Comparison of ENCODE assay signal across 1 cellular context in the genomic region with DNA sequence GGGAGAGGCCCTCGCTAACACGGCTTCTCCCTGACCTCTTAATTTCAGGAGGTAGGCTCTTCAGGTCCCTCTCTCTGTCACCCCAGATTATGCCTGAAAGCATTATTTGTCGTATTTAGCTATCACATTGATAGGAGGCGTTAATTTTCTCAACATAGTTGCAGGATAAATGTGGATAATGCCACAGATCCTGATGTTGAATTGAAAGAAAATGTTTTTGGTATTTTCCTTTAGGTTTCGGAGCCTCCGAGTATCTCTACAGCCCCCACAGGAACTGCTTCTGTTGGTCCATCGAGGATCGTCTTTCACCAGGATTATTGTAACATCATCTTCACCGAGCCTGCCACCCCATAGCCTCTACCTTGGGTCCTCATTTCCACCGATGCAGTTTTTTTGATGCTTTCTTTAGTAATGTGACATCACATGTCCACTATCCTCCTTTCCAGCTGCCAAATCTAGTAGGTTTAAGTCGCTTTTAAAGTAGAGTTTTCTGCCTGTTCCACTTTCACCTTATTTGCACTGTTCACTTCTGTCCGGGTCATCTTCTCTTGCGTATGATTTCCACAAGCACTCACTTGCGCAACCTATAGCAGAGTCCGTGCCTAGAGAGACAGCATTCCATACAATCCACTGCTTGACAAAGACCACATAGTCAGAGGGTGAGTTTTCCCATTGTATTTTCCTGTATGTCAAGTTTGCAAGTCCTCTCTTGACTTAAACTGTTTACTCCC.
TF ChIP-seq lines count a peak whose summit lies in the region.

No MANE protein-coding gene starts in this region.

TF ChIP-seq in IMR-90, 13 proteins besides CTCF, POLR2A, EP300 and RAD21 (continued from another document):
- no peak for TF ChIP-seq SMC3 (IDR thresholded peaks at IDR 0.05; ENCODE audit: low read depth, low read length)
- no peak for TF ChIP-seq MAFK (IDR thresholded peaks at IDR 0.05; ENCODE audit: low read depth, low read length)
- TF ChIP-seq MAZ (IDR thresholded peaks at IDR 0.05; ENCODE audit: borderline replicate concordance, low read depth, low read length) = no peak
- TF ChIP-seq RCOR1 (IDR thresholded peaks at IDR 0.05; ENCODE audit: insufficient replicate concordance, low read length) = no peak
- TF ChIP-seq MXI1 (IDR thresholded peaks at IDR 0.05; ENCODE audit: borderline replicate concordance, low read depth, low read length) = no peak
- TF ChIP-seq CEBPB (IDR thresholded peaks at IDR 0.05; ENCODE audit: low read depth, low read length) = peak; percentile 100
- peak; percentile 61 for TF ChIP-seq BHLHE40 (IDR thresholded peaks at IDR 0.05; ENCODE audit: low read depth, low read length)
- TF ChIP-seq CHD1 (IDR thresholded peaks at IDR 0.05; ENCODE audit: low read depth, low read length) = no peak
- TF ChIP-seq NFE2L2 (IDR thresholded peaks at IDR 0.05; ENCODE audit: low read depth, low read length) = peak; percentile 35; the same call in 1 of the 2 replicates
- no peak for TF ChIP-seq RFX5 (IDR thresholded peaks at IDR 0.05; ENCODE audit: low read depth, low read length)
TF ChIP-seq in IMR-90: peak in this region for 3.
